In the genomic region with DNA sequence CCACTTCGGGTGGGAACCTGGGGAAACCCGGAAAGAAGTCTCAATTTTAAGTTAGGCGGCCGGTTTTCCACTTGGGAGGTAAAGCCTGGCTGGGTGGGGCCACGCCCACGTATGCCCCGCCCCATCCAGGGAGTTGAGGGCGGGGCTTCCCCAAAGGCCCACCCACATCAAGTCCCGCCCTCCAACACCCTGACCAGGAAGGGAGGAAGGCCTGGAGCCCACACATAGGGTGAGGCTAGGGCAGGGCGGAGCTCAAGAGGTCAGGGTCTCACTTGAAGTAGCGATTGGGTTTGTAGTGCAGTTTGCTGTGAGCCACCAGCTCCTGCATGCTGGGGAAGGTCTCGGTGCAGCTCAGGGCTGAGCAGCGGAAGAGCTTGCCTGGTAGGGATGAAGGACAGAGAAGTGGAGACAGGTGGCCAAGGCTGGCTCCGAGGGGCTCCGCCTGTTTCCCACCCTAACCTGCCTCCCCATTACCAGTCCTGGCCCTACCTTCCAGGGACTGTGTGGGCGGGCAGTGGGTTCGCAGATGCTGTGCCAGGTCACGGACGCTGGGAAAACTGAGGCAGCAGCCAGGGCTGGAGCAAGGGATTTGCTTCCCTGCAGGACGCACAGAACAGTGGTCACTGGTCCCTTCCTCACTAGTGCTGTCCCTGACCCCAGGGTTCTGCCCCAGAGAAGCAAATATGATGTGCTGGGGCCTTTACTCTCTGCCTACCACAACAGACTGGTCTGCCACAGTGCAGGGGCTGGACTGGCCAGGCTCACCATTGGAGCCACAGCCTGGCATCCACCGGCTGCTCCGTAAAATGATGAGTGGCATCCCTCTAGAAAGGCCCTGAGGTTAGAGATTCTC, we compare ENCODE assay signal across 8 cellular contexts. TPM values are rescaled to one million over a fixed set of nuclear protein-coding genes. Genes with fewer than 3 reads are reported as not detected.
DNase-seq lines count a peak whose midpoint lies in the region; ATAC-seq lines count a peak whose summit lies in the region.

No MANE protein-coding gene starts in this region.

- no peaks in the 10 kb centered on the region for H3K27me3 Mint-ChIP-seq in activated CD4-positive, alpha-beta T cell treated with anti-CD3 and anti-CD28 coated beads, Interleukin-2, amount 10 ng/mL, durations not matched to agents 7 days and 5 days

- no peaks in the 10 kb centered on the region for H3K9me3 Mint-ChIP-seq in activated CD4-positive, alpha-beta T cell treated with anti-CD3 and anti-CD28 coated beads, Interleukin-2, amount 10 ng/mL, durations not matched to agents 7 days and 5 days

- H3K4me2 ChIP-seq in skeletal muscle satellite cell (ENCODE audit: low read length), result peak overlapping the region; percentile 89

- peak overlapping the region; percentile 60 for H3K4me3 Mint-ChIP-seq in activated CD4-positive, alpha-beta T cell treated with anti-CD3 and anti-CD28 coated beads, Interleukin-2, amount 10 ng/mL, durations not matched to agents 7 days and 5 days

- ATAC-seq in HG02798 (IDR thresholded peaks at IDR 0.05; ENCODE audit: poor library complexity, unreplicated experiment), result no peak

- peaks cover 21% of the 10 kb centered on the region for H3K36me3 Mint-ChIP-seq in activated CD4-positive, alpha-beta T cell treated with anti-CD3 and anti-CD28 coated beads, Interleukin-2, amount 10 ng/mL, durations not matched to agents 7 days and 5 days (ENCODE audit: low read depth)

- H3K27me3 ChIP-seq in NT2/D1 (ENCODE audit: insufficient read depth, insufficient read length) (no peaks in the 10 kb centered on the region), skeletal muscle satellite cell (ENCODE audit: control insufficient read depth, insufficient read depth, low read length) (no peaks in the 10 kb centered on the region)

- H3K27ac Mint-ChIP-seq in activated CD4-positive, alpha-beta T cell treated with anti-CD3 and anti-CD28 coated beads, Interleukin-2, amount 10 ng/mL, durations not matched to agents 7 days and 5 days, result peak overlapping the region; percentile 85

- no peak for DNase-seq in activated CD4-positive, alpha-beta T cell treated with anti-CD3 and anti-CD28 coated beads, Interleukin-2, amount 10 ng/mL, durations not matched to agents 7 days and 5 days
- no peak for DNase-seq in activated CD4-positive, alpha-beta T cell treated with anti-CD3 and anti-CD28 coated beads, Interleukin-2, amount 50 U/mL, for 4 hours
- no peak for DNase-seq in NT2/D1 (ENCODE audit: low read depth, low spot score)
- DNase-seq in dermis blood vessel endothelial cell, result peak; percentile 34
- DNase-seq in NCI-H1105 (lab: John Stamatoyannopoulos, UW), result no peak
- no peak for DNase-seq in activated effector memory CD4-positive, alpha-beta T cell treated with anti-CD3 and anti-CD28 coated beads, Interleukin-2, amount 50 U/mL, for 16 hours

- H3K9me3 ChIP-seq in NT2/D1 (ENCODE audit: insufficient read depth, low read length), result no peaks in the 10 kb centered on the region
- H3K9me3 ChIP-seq in skeletal muscle satellite cell (replicated peaks; ENCODE audit: low read length), result no peaks in the 10 kb centered on the region

- H3K4me1 Mint-ChIP-seq in activated CD4-positive, alpha-beta T cell treated with anti-CD3 and anti-CD28 coated beads, Interleukin-2, amount 10 ng/mL, durations not matched to agents 7 days and 5 days, result peaks cover 45% of the 10 kb centered on the region

- POLR2A ChIA-PET in activated CD4-positive, alpha-beta T cell treated with anti-CD3 and anti-CD28 coated beads, Interleukin-2, amount 10 ng/mL, durations not matched to agents 7 days and 5 days (lab: Charles Lee), result interaction anchor here (1.6 to 1.8 kb wide), 2 partner anchors 25 to 64 kb away, joined by 5 to 7 read pairs; a partner anchor contains a TSS

- H3K36me3 ChIP-seq in NT2/D1 (ENCODE audit: insufficient read depth, insufficient read length, low read length) (peaks cover 22% of the 10 kb centered on the region), skeletal muscle satellite cell (ENCODE audit: insufficient read depth, low read length) (peaks cover 4% of the 10 kb centered on the region)

- H3K4me3 ChIP-seq in NT2/D1 (ENCODE audit: insufficient read length, low read depth) (peak overlapping the region; percentile 27), skeletal muscle satellite cell (ENCODE audit: low read length) (peak overlapping the region; percentile 96)

- H3K4me1 ChIP-seq in NT2/D1 (ENCODE audit: insufficient read depth, insufficient read length) (peaks cover 10% of the 10 kb centered on the region), skeletal muscle satellite cell (ENCODE audit: control insufficient read depth, insufficient read depth, low read length) (peaks cover 19% of the 10 kb centered on the region)

- CTCF ChIA-PET in activated CD4-positive, alpha-beta T cell treated with anti-CD3 and anti-CD28 coated beads, Interleukin-2, amount 10 ng/mL, durations not matched to agents 7 days and 5 days (lab: Charles Lee), result interaction anchor here (0.5 to 4.6 kb wide), 3 partner anchors 25 to 154 kb away, joined by 3 to 45 read pairs (median 5); a partner anchor contains a TSS

- H3K9ac ChIP-seq in NT2/D1 (ENCODE audit: insufficient read length, low read depth), result peak overlapping the region; percentile 88
- H3K9ac ChIP-seq in skeletal muscle satellite cell (ENCODE audit: low read depth, low read length), result peak overlapping the region; percentile 100

RNA-seq across cellular contexts. Expression of a gene that starts 1.6 kb away (rescaled TPM):
- 10 to 100 TPM; 46.8 to 47.3 TPM for total RNA-seq in activated CD4-positive, alpha-beta T cell treated with anti-CD3 and anti-CD28 coated beads, Interleukin-2, amount 10 ng/mL, durations not matched to agents 7 days and 5 days
- total RNA-seq in dermis blood vessel endothelial cell, result 2.0 and 8.6 TPM in 2 replicates
- 3.3 and 5.3 TPM in 2 replicates for total RNA-seq in skeletal muscle satellite cell (2012; rRNA removed)

RNA-seq across cellular contexts. Expression of a gene that starts 9.9 kb away (rescaled TPM):
- total RNA-seq in activated CD4-positive, alpha-beta T cell treated with anti-CD3 and anti-CD28 coated beads, Interleukin-2, amount 10 ng/mL, durations not matched to agents 7 days and 5 days, result 1 to 10 TPM; 3.8 to 6.7 TPM
- total RNA-seq in dermis blood vessel endothelial cell, result not detected in 2 replicates
- not detected in 2 replicates for total RNA-seq in skeletal muscle satellite cell (2012; rRNA removed)
